In the genomic region with DNA sequence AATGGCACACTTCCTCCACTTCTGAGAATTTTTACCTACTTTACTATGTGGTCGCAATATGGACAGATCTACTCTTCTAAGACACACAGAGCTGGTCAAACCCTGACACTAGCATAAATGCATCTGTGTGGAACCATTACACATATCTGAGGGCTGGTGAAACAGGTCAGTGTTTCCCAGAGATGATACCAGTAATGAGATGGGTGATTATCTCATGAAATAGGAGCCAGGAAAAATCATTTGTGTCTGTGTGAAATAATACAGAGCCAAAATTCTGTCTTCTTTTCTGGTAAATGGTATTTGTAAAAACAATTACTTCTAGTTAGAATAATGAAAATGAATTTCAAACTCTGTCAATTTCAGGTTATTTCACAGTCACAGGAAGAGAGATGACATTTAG, we compare ENCODE assay signal across 26 cellular contexts.
"Had no signal": no experiment of that assay in that cellular context is flagged by ENCODE, and none has a peak within 500 bp of the region (broad histone marks: within the 10 kb centered on the region; RNA-seq: fewer than 3 reads in every experiment).

No MANE protein-coding gene starts in this region.

- H3K36me3 ChIP-seq: stomach, suprapubic skin, thoracic aorta, thyroid gland, tibial artery, tibial nerve, transverse colon, upper lobe of left lung, upper lobe of right lung, uterus, vagina had no signal

- H3K4me3 ChIP-seq: stomach, suprapubic skin, testis, thoracic aorta, thyroid gland, tibial artery, tibial nerve, transverse colon, upper lobe of left lung, upper lobe of right lung, uterus, vagina had no signal

- DNase-seq: stimulated activated CD4-positive, alpha-beta T cell treated with anti-CD3 and anti-CD28 coated beads, Interleukin-2, amount 100 ng/mL, for 48 hours; stimulated activated CD4-positive, alpha-beta T cell treated with anti-CD3 and anti-CD28 coated beads, Interleukin-4, amount 100 ng/mL, for 1 hour; stimulated activated CD4-positive, alpha-beta T cell treated with anti-CD3 and anti-CD28 coated beads, Interleukin-4, amount 100 ng/mL, for 24 hours; stimulated activated CD4-positive, alpha-beta T cell treated with anti-CD3 and anti-CD28 coated beads, Interleukin-4, amount 100 ng/mL, for 4 hours; stimulated activated CD8-positive, alpha-beta memory T cell treated with anti-CD3 and anti-CD28 coated beads, Interleukin-4, amount 100 ng/mL, for 48 hours; stimulated activated naive B cell treated with anti-CD40 and anti-IgM and Interleukin-4, amounts not matched to agents 10 μg/mL and 1 μg/mL and 100 μg/mL, for 72 hours; stimulated activated naive CD4-positive, alpha-beta T cell; stimulated activated naive CD4-positive, alpha-beta T cell treated with Interleukin-2 at 50 U/mL for 16 hours; stimulated activated naive CD8-positive, alpha-beta T cell treated with anti-CD3 and anti-CD28 coated beads, Interleukin-15, amount 100 ng/mL, for 72 hours; stimulated activated naive CD8-positive, alpha-beta T cell treated with anti-CD3 and anti-CD28 coated beads, Interleukin-15, Interleukin-2, amounts not matched to agents 100 U/mL and 50 U/mL, for 24 hours; stomach; substantia nigra; testis; thyroid gland; tibial artery; transverse colon; trophoblast cell; upper lobe of left lung; upper lobe of right lung; uterus had no signal

- H3K27me3 ChIP-seq: stomach, suprapubic skin, testis, thyroid gland, tibial artery, tibial nerve, transverse colon, upper lobe of left lung, upper lobe of right lung, uterus, vagina had no signal

- H3K27ac ChIP-seq: stomach, suprapubic skin, testis, thoracic aorta, thyroid gland, tibial artery, tibial nerve, transverse colon, upper lobe of left lung, upper lobe of right lung, uterus, vagina had no signal

- H3K9me3 ChIP-seq: stomach, suprapubic skin, testis, thoracic aorta, thyroid gland, tibial artery, tibial nerve, transverse colon, upper lobe of left lung, upper lobe of right lung, uterus, vagina had no signal

- ATAC-seq: stimulated activated effector memory CD8-positive, alpha-beta T cell treated with anti-CD3 and anti-CD28 coated beads, Interleukin-12 subunit alpha, Interleukin-12 subunit beta, amount 100 ng/mL, for 72 hours; stimulated activated memory B cell treated with anti-CD40 and anti-IgM and Interleukin-4, amounts not matched to agents 10 μg/mL and 1 μg/mL and 100 μg/mL, for 72 hours; stimulated activated naive B cell treated with anti-CD40 and anti-IgM and Interleukin-4, amounts not matched to agents 10 μg/mL and 1 μg/mL and 100 μg/mL, for 72 hours; stimulated activated naive CD8-positive, alpha-beta T cell treated with anti-CD3 and anti-CD28 coated beads, Interleukin-15, amount 100 ng/mL, for 72 hours; stimulated activated naive CD8-positive, alpha-beta T cell treated with anti-CD3 and anti-CD28 coated beads, Interleukin-15, Interleukin-2, amounts not matched to agents 100 U/mL and 50 U/mL, for 24 hours; upper lobe of right lung had no signal

- H3K4me1 ChIP-seq: stomach, suprapubic skin, testis, thyroid gland, tibial artery, tibial nerve, transverse colon, upper lobe of left lung, upper lobe of right lung, uterus, vagina had no signal
